Comparison of ENCODE assay signal across 16 cellular contexts in genomic region chr10:112706580-112706979, GRCh38.
DNase-seq lines count a peak whose midpoint lies in the region; ATAC-seq lines count a peak whose summit lies in the region.
"Had no signal": no experiment of that assay in that cellular context is flagged by ENCODE, and none has a peak within 500 bp of the region (broad histone marks: within the 10 kb centered on the region; RNA-seq: fewer than 3 reads in every experiment).

No MANE protein-coding gene starts in this region.

- H3K23ac ChIP-seq in trophoblast cell (ENCODE audit: low read length): no peak overlapping the region

- peak overlapping the region; percentile 65 for H3K18ac ChIP-seq in trophoblast cell (ENCODE audit: low read length)

- no peaks in the 10 kb centered on the region for H3K9me3 ChIP-seq in trophoblast cell (ENCODE audit: insufficient read depth, low read depth, low read length)
- H3K9me3 ChIP-seq: BLaER1 had no signal

- ATAC-seq in activated naive CD8-positive, alpha-beta T cell treated with anti-CD3 and anti-CD28 coated beads, Interleukin-2, amount 10 ng/mL, durations not matched to agents 7 days and 5 days (ENCODE audit: low read depth): peak; percentile 42
- ATAC-seq in HG02970 (IDR thresholded peaks at IDR 0.05; ENCODE audit: low FRiP score, unreplicated experiment): no peak
- ATAC-seq: GM12878, HCT116, HepG2 had no signal

- H3K4me3 Mint-ChIP-seq in activated naive CD4-positive, alpha-beta T cell treated with anti-CD3 and anti-CD28 coated beads, Interleukin-2, amount 10 ng/mL, durations not matched to agents 7 days and 5 days: no peak overlapping the region
- H3K4me3 Mint-ChIP-seq in activated naive CD8-positive, alpha-beta T cell treated with anti-CD3 and anti-CD28 coated beads, Interleukin-2, amount 10 ng/mL, durations not matched to agents 7 days and 5 days: no peak overlapping the region

- no peak overlapping the region for H3K4me2 ChIP-seq in trophoblast cell (ENCODE audit: low read length)
- H3K4me2 ChIP-seq: BLaER1 had no signal

- no peak overlapping the region for H3K4me3 ChIP-seq in Jurkat, Clone E6-1 (ENCODE audit: low read length)
- no peak overlapping the region for H3K4me3 ChIP-seq in trophoblast cell (ENCODE audit: low read depth, low read length)
- H3K4me3 ChIP-seq: BLaER1, GM12878 had no signal

- no peaks in the 10 kb centered on the region for H3K79me2 ChIP-seq in trophoblast cell (ENCODE audit: control insufficient read depth, insufficient read depth, low read length, poor library complexity)

- no peaks in the 10 kb centered on the region for H3K36me3 ChIP-seq in trophoblast cell (ENCODE audit: control insufficient read depth in 1 of 2, insufficient read depth in 2 of 2, low read length in 2 of 2)

- no peak overlapping the region for H4K8ac ChIP-seq in trophoblast cell (ENCODE audit: low read depth, low read length)

- no CpG with 5 or more reads among the region's 6 CpGs for WGBS in trophoblast cell (ENCODE audit: extremely low coverage, insufficient coverage, insufficient read length)

- no peak overlapping the region for H4K91ac ChIP-seq in trophoblast cell (ENCODE audit: low read depth, low read length)

- CTCF ChIA-PET in activated naive CD4-positive, alpha-beta T cell treated with anti-CD3 and anti-CD28 coated beads, Interleukin-2, amount 10 ng/mL, durations not matched to agents 7 days and 5 days (lab: Charles Lee): interaction anchor here (1.2 kb wide), 1 partner anchor 14 kb away, joined by 4 read pairs; no protein-coding TSS in a partner anchor

- H3K9me3 Mint-ChIP-seq in activated naive CD4-positive, alpha-beta T cell treated with anti-CD3 and anti-CD28 coated beads, Interleukin-2, amount 10 ng/mL, durations not matched to agents 7 days and 5 days: no peaks in the 10 kb centered on the region
- H3K9me3 Mint-ChIP-seq in activated naive CD8-positive, alpha-beta T cell treated with anti-CD3 and anti-CD28 coated beads, Interleukin-2, amount 10 ng/mL, durations not matched to agents 7 days and 5 days: no peaks in the 10 kb centered on the region

- H3K4me1 ChIP-seq in trophoblast cell (ENCODE audit: control insufficient read depth in 1 of 2, insufficient read depth in 2 of 2, low read length in 2 of 2): no peaks in the 10 kb centered on the region

- peak; percentile 32 for DNase-seq in activated naive CD4-positive, alpha-beta T cell treated with anti-CD3 and anti-CD28 coated beads, Interleukin-2, amount 10 ng/mL, durations not matched to agents 7 days and 5 days
- no peak for DNase-seq in activated naive CD4-positive, alpha-beta T cell treated with anti-CD3 and anti-CD28 coated beads, Interleukin-2, amount 50 U/mL, for 16 hours
- DNase-seq in Jurkat, Clone E6-1 (ENCODE audit: low read depth, low spot score): peak; percentile 54
- no peak for DNase-seq in activated naive CD8-positive, alpha-beta T cell treated with anti-CD3 and anti-CD28 coated beads, Interleukin-2, amount 10 ng/mL, durations not matched to agents 7 days and 5 days
- DNase-seq in trophoblast cell (no peak), EL (no peak), inferior parietal cortex (ENCODE audit: extremely low spot score) (no peak)
- DNase-seq: 8988T, AML-193, Calu3, DMS 273 treated with DMSO at 0.1 percent for 48 hours had no signal

- no peak overlapping the region for H3K27ac ChIP-seq in trophoblast cell (ENCODE audit: low read depth, low read length)
- H3K27ac ChIP-seq: BLaER1 had no signal

- no peaks in the 10 kb centered on the region for H3K27me3 Mint-ChIP-seq in activated naive CD4-positive, alpha-beta T cell treated with anti-CD3 and anti-CD28 coated beads, Interleukin-2, amount 10 ng/mL, durations not matched to agents 7 days and 5 days
- H3K27me3 Mint-ChIP-seq in activated naive CD8-positive, alpha-beta T cell treated with anti-CD3 and anti-CD28 coated beads, Interleukin-2, amount 10 ng/mL, durations not matched to agents 7 days and 5 days: no peaks in the 10 kb centered on the region

- peaks cover 9% of the 10 kb centered on the region for H3K4me1 Mint-ChIP-seq in activated naive CD4-positive, alpha-beta T cell treated with anti-CD3 and anti-CD28 coated beads, Interleukin-2, amount 10 ng/mL, durations not matched to agents 7 days and 5 days
- H3K4me1 Mint-ChIP-seq in activated naive CD8-positive, alpha-beta T cell treated with anti-CD3 and anti-CD28 coated beads, Interleukin-2, amount 10 ng/mL, durations not matched to agents 7 days and 5 days: peaks cover 3% of the 10 kb centered on the region

- H4K12ac ChIP-seq in trophoblast cell (ENCODE audit: low read depth, low read length): peak overlapping the region; percentile 54

- POLR2A ChIA-PET in activated naive CD8-positive, alpha-beta T cell treated with anti-CD3 and anti-CD28 coated beads, Interleukin-2, amount 10 ng/mL, durations not matched to agents 7 days and 5 days (lab: Charles Lee): no interaction called here

- no peak overlapping the region for H3K14ac ChIP-seq in trophoblast cell (ENCODE audit: low read length)

- H2AFZ ChIP-seq in trophoblast cell (ENCODE audit: insufficient read depth, low read length, poor library complexity): no peak overlapping the region

- no peak overlapping the region for H3K9ac ChIP-seq in trophoblast cell (ENCODE audit: low read length)
- H3K9ac ChIP-seq: BLaER1 had no signal

- no peak overlapping the region for H2BK12ac ChIP-seq in trophoblast cell (ENCODE audit: low read length)

- H3K36me3 Mint-ChIP-seq in activated naive CD4-positive, alpha-beta T cell treated with anti-CD3 and anti-CD28 coated beads, Interleukin-2, amount 10 ng/mL, durations not matched to agents 7 days and 5 days: no peaks in the 10 kb centered on the region
- H3K36me3 Mint-ChIP-seq in activated naive CD8-positive, alpha-beta T cell treated with anti-CD3 and anti-CD28 coated beads, Interleukin-2, amount 10 ng/mL, durations not matched to agents 7 days and 5 days: peaks cover 3% of the 10 kb centered on the region

- H3K27me3 ChIP-seq in trophoblast cell (ENCODE audit: insufficient read depth, low read length): no peaks in the 10 kb centered on the region
- H3K27me3 ChIP-seq: BLaER1 had no signal

- no peak overlapping the region for H2BK5ac ChIP-seq in trophoblast cell (ENCODE audit: low read depth, low read length, poor library complexity)

- H3K4ac ChIP-seq in trophoblast cell (ENCODE audit: low read depth, low read length): no peak overlapping the region

- peak overlapping the region; percentile 33 for H2BK120ac ChIP-seq in trophoblast cell (ENCODE audit: insufficient read depth, low read length, poor library complexity)

- H3K79me1 ChIP-seq in trophoblast cell (ENCODE audit: low read length): no peaks in the 10 kb centered on the region

- no peak overlapping the region for H3K27ac Mint-ChIP-seq in activated naive CD4-positive, alpha-beta T cell treated with anti-CD3 and anti-CD28 coated beads, Interleukin-2, amount 10 ng/mL, durations not matched to agents 7 days and 5 days
- H3K27ac Mint-ChIP-seq in activated naive CD8-positive, alpha-beta T cell treated with anti-CD3 and anti-CD28 coated beads, Interleukin-2, amount 10 ng/mL, durations not matched to agents 7 days and 5 days: peak overlapping the region; percentile 18

- no peak overlapping the region for H2AK5ac ChIP-seq in trophoblast cell (ENCODE audit: low read length)

Comparison
In these comparisons a context has a peak if more than half of its experiments do, and no peak if none do; other contexts are left out.
1. DNase-seq: peak in activated naive CD4-positive, alpha-beta T cell treated with anti-CD3 and anti-CD28 coated beads, Interleukin-2, amount 10 ng/mL, durations not matched to agents 7 days and 5 days (single experiment) and Jurkat, Clone E6-1 (single experiment); none in activated naive CD4-positive, alpha-beta T cell treated with anti-CD3 and anti-CD28 coated beads, Interleukin-2, amount 50 U/mL, for 16 hours (single experiment), activated naive CD8-positive, alpha-beta T cell treated with anti-CD3 and anti-CD28 coated beads, Interleukin-2, amount 10 ng/mL, durations not matched to agents 7 days and 5 days (single experiment), trophoblast cell (0 of 2), EL (single experiment) and inferior parietal cortex (single experiment).